ENCODE assay signal across 1 cellular context in genomic region chr3:197353001-197353866, GRCh38.
TF ChIP-seq lines count a peak whose summit lies in the region.

No MANE protein-coding gene starts in this region.

TF ChIP-seq in K562, 482 proteins besides CTCF, POLR2A, EP300 and RAD21 (continued from another document):
- TF ChIP-seq ZNF407 (IDR thresholded peaks at IDR 0.05; ENCODE audit: low read depth) (no peak), ZNF586 (CRISPR knock-in tag; conservative IDR thresholded peaks at IDR 0.05) (no peak), BCOR (IDR thresholded peaks at IDR 0.05) (peak; percentile 95), PBX2 (CRISPR knock-in tag; IDR thresholded peaks at IDR 0.05; ENCODE audit: low read depth) (no peak), PBX2 (tag; conservative IDR thresholded peaks at IDR 0.05; ENCODE audit: low read depth) (0 out of 2 replicates have a peak, but pooled peaks have one; percentile 21), U2AF1 (optimal IDR thresholded peaks at IDR 0.05; ENCODE audit: low read depth, low read length) (no peak), MEIS2 (IDR thresholded peaks at IDR 0.05; ENCODE audit: partially characterized antibody) (peak; percentile 22), FOXJ2 (tag; IDR thresholded peaks at IDR 0.05) (no peak), CHD4 (IDR thresholded peaks at IDR 0.05; ENCODE audit: insufficient read depth, insufficient replicate concordance, low read depth, low read length, poor library complexity, severe bottlenecking) (peak; percentile 85), RBM25 (IDR thresholded peaks at IDR 0.05; ENCODE audit: low read depth, low read length, severe bottlenecking) (peak; percentile 92), HDAC2 (IDR thresholded peaks at IDR 0.05) (peak; percentile 59; the same call in 1 of the 2 replicates), KDM1A (IDR thresholded peaks at IDR 0.05) (peak; percentile 69 to 71), ZNF668 (CRISPR knock-in tag; IDR thresholded peaks at IDR 0.05) (no peak), SMARCA5 (IDR thresholded peaks at IDR 0.05) (peak; percentile 58; the same call in 1 of the 2 replicates), ZNF408 (CRISPR knock-in tag; IDR thresholded peaks at IDR 0.05; ENCODE audit: low read depth) (no peak), RCOR1 (IDR thresholded peaks at IDR 0.05; ENCODE audit: borderline replicate concordance in 1 of 2, low read depth in 2 of 2, low read length in 2 of 2) (0 out of 4 replicates have a peak, but pooled peaks of 1 of the 2 experiments have one; percentile 29), MYNN (IDR thresholded peaks at IDR 0.05) (no peak), MYNN (CRISPR knock-in tag; IDR thresholded peaks at IDR 0.05) (no peak), TSC22D4 (tag; IDR thresholded peaks at IDR 0.05) (no peak)
